ENCODE assay signal across 8 cellular contexts in genomic region chr19:58543826-58544590, GRCh38. TPM values are rescaled to one million over a fixed set of nuclear protein-coding genes. Genes with fewer than 3 reads are reported as not detected.
DNase-seq lines count a peak whose midpoint lies in the region; ATAC-seq and FAIRE-seq lines count a peak whose summit lies in the region.

Gene TRIM28 (plus strand): TSS chr19:58544064. CDS start chr19:58544758, 694 bp downstream.

- CTCF ChIA-PET in activated CD8-positive, alpha-beta memory T cell treated with anti-CD3 and anti-CD28 coated beads for 36 hours (lab: Charles Lee) = interaction anchor here (3.3 to 5.3 kb wide), 2 partner anchors 10 to 24 kb away, joined by 15 to 42 read pairs; partner anchors contain the start of genes CHMP2A and ZBTB45

- POLR2A ChIA-PET in activated CD8-positive, alpha-beta memory T cell treated with anti-CD3 and anti-CD28 coated beads for 36 hours (lab: Charles Lee) = interaction anchor here (0.5 to 3.6 kb wide), 11 partner anchors 10 to 55 kb away, joined by 3 to 40 read pairs (median 3); partner anchors contain the start of genes CHMP2A and ZBTB45

- peaks cover 0 to 4% (median 0%) of the 10 kb centered on the region in 11 experiments; a peak in 2 of 22 replicates for H3K27me3 ChIP-seq in BLaER1 treated with 17β-estradiol and CSF1 and Interleukin-3, amounts not matched to agents 10 nM and 100 nM
- H3K27me3 ChIP-seq in muscle layer of colon (ENCODE audit: control insufficient read depth in 1 of 2, insufficient read depth in 2 of 2, low read length in 2 of 2) = no peaks in the 10 kb centered on the region

- peaks cover 28 to 43% (median 40%) of the 10 kb centered on the region in 11 experiments for H3K36me3 ChIP-seq in BLaER1 treated with 17β-estradiol and CSF1 and Interleukin-3, amounts not matched to agents 10 nM and 100 nM
- H3K36me3 ChIP-seq in muscle layer of colon (ENCODE audit: insufficient read depth, low read length) = peaks cover 33% of the 10 kb centered on the region

- H3K4me3 ChIP-seq in BLaER1 treated with 17β-estradiol and CSF1 and Interleukin-3, amounts not matched to agents 10 nM and 100 nM = peak within 1 kb of the TSS; percentile 90 to 100 (median 100)
- H3K4me3 ChIP-seq in muscle layer of colon (ENCODE audit: low read depth in 1 of 2, low read length in 2 of 2) = peak within 1 kb of the TSS; percentile 82 to 91

- peak within 1 kb of the TSS; percentile 88 to 99 (median 96) for H3K27ac ChIP-seq in BLaER1 treated with 17β-estradiol and CSF1 and Interleukin-3, amounts not matched to agents 10 nM and 100 nM
- peak within 1 kb of the TSS; percentile 90 for H3K27ac ChIP-seq in muscle layer of colon (ENCODE audit: low read depth, low read length)

- peak; percentile 83 for ATAC-seq in GM21360 (IDR thresholded peaks at IDR 0.05; ENCODE audit: unreplicated experiment)

- H3K9ac ChIP-seq in BLaER1 treated with 17β-estradiol and CSF1 and Interleukin-3, amounts not matched to agents 10 nM and 100 nM = peak within 1 kb of the TSS; percentile 89 to 100 (median 96)
- H3K9ac ChIP-seq in muscle layer of colon (ENCODE audit: low read length) = peak within 1 kb of the TSS; percentile 92

- FAIRE-seq in HTR-8/SVneo (lab: Jason Lieb, UNC) = peak; percentile 94

- H4K20me1 ChIP-seq in BLaER1 treated with 17β-estradiol and CSF1 and Interleukin-3, amounts not matched to agents 10 nM and 100 nM = peaks cover 42 to 47% (median 46%) of the 10 kb centered on the region in 11 experiments

- peaks cover 0 to 6% (median 0%) of the 10 kb centered on the region in 11 experiments; a peak in 4 of 22 replicates for H3K9me3 ChIP-seq in BLaER1 treated with 17β-estradiol and CSF1 and Interleukin-3, amounts not matched to agents 10 nM and 100 nM (replicated peaks in 1 of 11)
- no peaks in the 10 kb centered on the region for H3K9me3 ChIP-seq in muscle layer of colon (ENCODE audit: low read length)

- peaks cover 25 to 55% (median 41%) of the 10 kb centered on the region in 10 experiments for H3K4me1 ChIP-seq in BLaER1 treated with 17β-estradiol and CSF1 and Interleukin-3, amounts not matched to agents 10 nM and 100 nM
- peaks cover 27% of the 10 kb centered on the region for H3K4me1 ChIP-seq in muscle layer of colon (ENCODE audit: insufficient read depth, low read length)

- peak within 1 kb of the TSS; percentile 94 to 100 (median 98) for H3K4me2 ChIP-seq in BLaER1 treated with 17β-estradiol and CSF1 and Interleukin-3, amounts not matched to agents 10 nM and 100 nM

- DNase-seq in HTR-8/SVneo (ENCODE audit: insufficient read length, low spot score) (peak; percentile 98), epidermal melanocyte (ENCODE audit: insufficient read length, low spot score) (peak; percentile 98), NCI-H2081 (lab: John Stamatoyannopoulos, UW) (no peak)
- peak; percentile 100 for DNase-seq in stimulated activated CD8-positive, alpha-beta memory T cell treated with anti-CD3 and anti-CD28 coated beads, Interleukin-7, amount 100 ng/mL, for 4 hours (ENCODE audit: low read depth in 2 of 2)

RNA-seq across cellular contexts. Expression of gene TRIM28, which starts in this region (rescaled TPM):
- 100 to 1,000 TPM; 654 to 714 TPM for total RNA-seq in activated CD8-positive, alpha-beta memory T cell treated with anti-CD3 and anti-CD28 coated beads for 36 hours

Comparison
In these comparisons a context has a peak if more than half of its experiments do, and no peak if none do; other contexts are left out.
1. DNase-seq: peak in HTR-8/SVneo (single experiment), epidermal melanocyte (single experiment) and stimulated activated CD8-positive, alpha-beta memory T cell treated with anti-CD3 and anti-CD28 coated beads, Interleukin-7, amount 100 ng/mL, for 4 hours (2 of 2); none in NCI-H2081 (0 of 2).